In genomic region chr9:136692190-136693134, GRCh38 we compare ENCODE assay signal across 27 cellular contexts. TPM values are rescaled to one million over a fixed set of nuclear protein-coding genes. Genes with fewer than 3 reads are reported as not detected.
DNase-seq lines count a peak whose midpoint lies in the region; ATAC-seq, FAIRE-seq and TF ChIP-seq lines count a peak whose summit lies in the region.
"Had no signal": no experiment of that assay in that cellular context is flagged by ENCODE, and none has a peak within 500 bp of the region (broad histone marks: within the 10 kb centered on the region; RNA-seq: fewer than 3 reads in every experiment).

No MANE protein-coding gene starts in this region.

- ATAC-seq in pancreas = no peak
- no peak for ATAC-seq in GM18517 (IDR thresholded peaks at IDR 0.05; ENCODE audit: unreplicated experiment)
- ATAC-seq: activated CD8-positive, alpha-beta memory T cell treated with anti-CD3 and anti-CD28 coated beads, Interleukin-2, amount 10 ng/mL, durations not matched to agents 7 days and 5 days; heart left ventricle had no signal

- no peak overlapping the region for H3K4me3 ChIP-seq in BLaER1 treated with 17β-estradiol and CSF1 and Interleukin-3, amounts not matched to agents 10 nM and 100 nM
- H3K4me3 ChIP-seq in PC-9 = no peak overlapping the region
- H3K4me3 ChIP-seq in esophagus squamous epithelium = no peak overlapping the region
- no peak overlapping the region for H3K4me3 ChIP-seq in pancreas
- H3K4me3 ChIP-seq: heart left ventricle had no signal

- H3K27ac ChIP-seq in BLaER1 treated with 17β-estradiol and CSF1 and Interleukin-3, amounts not matched to agents 10 nM and 100 nM = no peak overlapping the region
- no peak overlapping the region for H3K27ac ChIP-seq in PC-9
- H3K27ac ChIP-seq in esophagus squamous epithelium = peak overlapping the region in 3 of 4 donors; percentile 72 to 89 (median 78)
- H3K27ac ChIP-seq in pancreas = peak overlapping the region; percentile 74 to 91 (median 90)
- H3K27ac ChIP-seq: KMS-11 had no signal

- H3K4me2 ChIP-seq in BLaER1 treated with 17β-estradiol and CSF1 and Interleukin-3, amounts not matched to agents 10 nM and 100 nM = peak overlapping the region in 7 of 11 experiments; percentile 58 to 99 (median 81); a peak in 10 of 22 replicates
- peak overlapping the region; percentile 46; the same call in 1 of the 2 replicates for H3K4me2 ChIP-seq in PC-9
- H3K4me2 ChIP-seq: KMS-11 had no signal

- peaks cover 0 to 5% (median 0%) of the 10 kb centered on the region in 11 experiments; a peak in 3 of 22 replicates for H4K20me1 ChIP-seq in BLaER1 treated with 17β-estradiol and CSF1 and Interleukin-3, amounts not matched to agents 10 nM and 100 nM
- no peaks in the 10 kb centered on the region for H4K20me1 ChIP-seq in PC-9 (ENCODE audit: insufficient read depth)

- H3K27me3 ChIP-seq in BLaER1 treated with 17β-estradiol and CSF1 and Interleukin-3, amounts not matched to agents 10 nM and 100 nM = peaks cover 0 to 19% (median 0%) of the 10 kb centered on the region in 11 experiments; a peak in 4 of 22 replicates
- H3K27me3 ChIP-seq in PC-9 (ENCODE audit: insufficient read depth, low read depth) = no peaks in the 10 kb centered on the region
- peaks cover 0 to 16% (median 0%) of the 10 kb centered on the region in 4 donors for H3K27me3 ChIP-seq in esophagus squamous epithelium
- H3K27me3 ChIP-seq in pancreas = no peaks in the 10 kb centered on the region
- H3K27me3 ChIP-seq: BE2C, heart left ventricle had no signal

- CTCF ChIA-PET in PC-9 (lab: Charles Lee) = no interaction called here

- H3K9me3 ChIP-seq in BLaER1 treated with 17β-estradiol and CSF1 and Interleukin-3, amounts not matched to agents 10 nM and 100 nM (replicated peaks in 1 of 11) = no peaks in the 10 kb centered on the region
- H3K9me3 ChIP-seq in PC-9 (ENCODE audit: insufficient read depth, low read depth) (no peaks in the 10 kb centered on the region), esophagus squamous epithelium (no peaks in the 10 kb centered on the region), pancreas (no peaks in the 10 kb centered on the region)
- H3K9me3 ChIP-seq: BE2C, heart left ventricle had no signal

- H3K79me2 ChIP-seq in PC-9 (ENCODE audit: low read depth) = no peaks in the 10 kb centered on the region

- peaks cover 38% of the 10 kb centered on the region for H3F3A ChIP-seq in PC-9 (ENCODE audit: insufficient read depth, low read depth)

- DNase-seq in PC-9 (no peak), esophagus squamous epithelium (lab: John Stamatoyannopoulos, UW) (no peak), pancreas (peak in 5 of 6 donors; percentile 26 to 85 (median 58)), NCI-H187 (lab: John Stamatoyannopoulos, UW) (no peak), H4 (ENCODE audit: low spot score) (no peak)
- no peak for DNase-seq in activated CD4-positive, alpha-beta T cell treated with anti-CD3 and anti-CD28 coated beads for 48 hours
- DNase-seq: ACHN; activated CD4-positive, alpha-beta T cell treated with anti-CD3 and anti-CD28 coated beads, Interleukin-2, amount 50 U/mL, for 1 hour; activated CD8-positive, alpha-beta memory T cell treated with anti-CD3 and anti-CD28 coated beads, Interleukin-2, amount 10 ng/mL, durations not matched to agents 7 days and 5 days; activated naive CD4-positive, alpha-beta T cell; activated T-cell treated with anti-CD3 and anti-CD28 coated beads, Interleukin-2, amount 50 U/mL, for 48 hours; BE2C; DND-41; effector CD4-positive, alpha-beta T cell; HFFc6; MM.1S; NCI-H2107; NCI-H774; SHP77 treated with DMSO at 0.1 percent for 48 hours; stimulated activated naive CD4-positive, alpha-beta T cell treated with Interleukin-2 at 50 U/mL for 16 hours had no signal

- H2AFZ ChIP-seq in PC-9 = no peak overlapping the region

- H3K9me2 ChIP-seq in PC-9 (ENCODE audit: insufficient read depth) = no peaks in the 10 kb centered on the region

- peaks cover 63 to 93% (median 85%) of the 10 kb centered on the region in 10 experiments for H3K4me1 ChIP-seq in BLaER1 treated with 17β-estradiol and CSF1 and Interleukin-3, amounts not matched to agents 10 nM and 100 nM
- H3K4me1 ChIP-seq in PC-9 (replicated peaks; ENCODE audit: insufficient read depth) (peaks cover 57% of the 10 kb centered on the region), esophagus squamous epithelium (peaks cover 29 to 90% (median 42%) of the 10 kb centered on the region in 3 donors), pancreas (peaks cover 67 to 86% (median 67%) of the 10 kb centered on the region in 3 donors)

- no peak overlapping the region for H3K9ac ChIP-seq in BLaER1 treated with 17β-estradiol and CSF1 and Interleukin-3, amounts not matched to agents 10 nM and 100 nM
- H3K9ac ChIP-seq: KMS-11 had no signal

- BruUV-seq in PC-9 (replicated peaks; lab: Mats Ljungman, UMichigan) = no TSS peak

- intact Hi-C loops in PC-9 (cut with micrococcal nuclease; ENCODE audit: unreplicated experiment) (loop anchor here (5.0 kb wide), 1 partner anchor 145 kb away; the partner anchor contains the start of gene NOTCH1), esophagus squamous epithelium (cut with DNase I) (no loop called here), pancreas (cut with DNase I) (no loop called here)

- no peaks in the 10 kb centered on the region for H3K36me3 ChIP-seq in BLaER1 treated with 17β-estradiol and CSF1 and Interleukin-3, amounts not matched to agents 10 nM and 100 nM
- H3K36me3 ChIP-seq in PC-9 (ENCODE audit: low read depth) = no peaks in the 10 kb centered on the region
- no peaks in the 10 kb centered on the region for H3K36me3 ChIP-seq in esophagus squamous epithelium
- H3K36me3 ChIP-seq in pancreas = no peaks in the 10 kb centered on the region
- H3K36me3 ChIP-seq: BE2C, heart left ventricle had no signal

- TF ChIP-seq CTCF in PC-9 (conservative IDR thresholded peaks at IDR 0.05) (no peak), esophagus squamous epithelium (IDR thresholded peaks at IDR 0.05) (no peak), pancreas (IDR thresholded peaks at IDR 0.05) (no peak)

- TF ChIP-seq POLR2A in esophagus squamous epithelium (IDR thresholded peaks at IDR 0.05) = no peak

- POLR2A ChIA-PET in PC-9 (lab: Charles Lee; ENCODE audit: unreplicated experiment) = no interaction called here

- WGBS in esophagus squamous epithelium, 2 donors = 81% methylated on average over 3 of the region's 46 CpGs; no CpG with 5 or more reads in 1 of the 2 donors
- WGBS in pancreas, 2 donors = 88 to 90% methylated on average over 40 to 46 of the region's 46 CpGs

- no peak for FAIRE-seq in pancreas (lab: Jason Lieb, UNC)
- FAIRE-seq: HTR-8/SVneo had no signal

RNA-seq across cellular contexts. Expression of gene AGPAT2, which starts 5.2 kb away (rescaled TPM):
- total RNA-seq in PC-9 (2021) = 124 and 136 TPM in 2 replicates
- 10 to 100 TPM; 66.2 to 80.6 (median 75.8) TPM for total RNA-seq in esophagus squamous epithelium
- total RNA-seq in pancreas = 100 to 1,000 TPM in 1 of 6 donors, 10 to 100 TPM in 5; 57.0 to 105 (median 69.5) TPM
- 100 to 1,000 TPM in 1 of 2 donors, 10 to 100 TPM in 1; 94.2 to 158 TPM for polyA plus RNA-seq in pancreas
- 32.3 and 33.8 TPM in 2 replicates for total RNA-seq in H4 (2014; rRNA removed; shearing (Covaris generic))

RNA-seq across cellular contexts. Expression of gene DIPK1B, which starts 19.9 kb away (rescaled TPM):
- 19.0 and 32.6 TPM in 2 replicates for total RNA-seq in PC-9 (2021)
- 1 to 10 TPM in 3 of 4 donors, under 1 TPM in 1; 0.48 to 6.3 (median 1.1) TPM for total RNA-seq in esophagus squamous epithelium
- 1 to 10 TPM; 4.3 to 7.5 (median 5.8) TPM for total RNA-seq in pancreas
- 10 to 100 TPM; 13.2 to 32.3 TPM for polyA plus RNA-seq in pancreas
- total RNA-seq in H4 (2014; rRNA removed; shearing (Covaris generic)) = 3.8 and 6.1 TPM in 2 replicates
- total RNA-seq: activated CD8-positive, alpha-beta memory T cell treated with anti-CD3 and anti-CD28 coated beads, Interleukin-2, amount 10 ng/mL, durations not matched to agents 7 days and 5 days; HFFc6; myocyte had no signal

RNA-seq across cellular contexts. Expression of gene EGFL7, which starts 29.7 kb away (rescaled TPM):
- total RNA-seq in PC-9 (2021) = 53.1 and 70.7 TPM in 2 replicates
- 10 to 100 TPM in 2 of 4 donors, 1 to 10 TPM in 2; 5.2 to 41.2 (median 21.2) TPM for total RNA-seq in esophagus squamous epithelium
- 10 to 100 TPM in 5 of 6 donors, 1 to 10 TPM in 1; 8.6 to 21.2 (median 13.1) TPM for total RNA-seq in pancreas
- 100 to 1,000 TPM; 111 to 134 TPM for polyA plus RNA-seq in pancreas
- 60.2 and 76.5 TPM in 2 replicates for total RNA-seq in H4 (2014; rRNA removed; shearing (Covaris generic))

RNA-seq across cellular contexts. Expression of gene LCN10, which starts 50.3 kb away (rescaled TPM):
- total RNA-seq in PC-9 (2021) = 0.94 and 2.2 TPM in 2 replicates
- total RNA-seq in esophagus squamous epithelium = 1 to 10 TPM in 3 of 4 donors, under 1 TPM in 1; 0.64 to 3.8 (median 2.2) TPM
- total RNA-seq in pancreas = 1 to 10 TPM in 4 of 6 donors, under 1 TPM in 2; 0.16 to 1.7 (median 1.4) TPM
- polyA plus RNA-seq in pancreas = 10 to 100 TPM; 12.4 to 54.0 TPM
- not detected in 2 replicates for total RNA-seq in H4 (2014; rRNA removed; shearing (Covaris generic))
- total RNA-seq: HFFc6, myocyte had no signal

RNA-seq across cellular contexts. Expression of gene LCN6, which starts 55.9 kb away (rescaled TPM):
- total RNA-seq in PC-9 (2021) (not detected in 2 replicates), esophagus squamous epithelium (1 to 10 TPM in 2 of 4 donors, under 1 TPM in 1, not detected in 1; 0.82 to 6.7 (median 2.5) TPM), pancreas (1 to 10 TPM in 4 of 6 donors, not detected in 2; 1.1 to 5.2 (median 3.2) TPM)
- 10 to 100 TPM; 13.0 to 25.6 TPM for polyA plus RNA-seq in pancreas
- total RNA-seq in H4 (2014; rRNA removed; shearing (Covaris generic)) = not detected in 2 replicates
- total RNA-seq: activated CD8-positive, alpha-beta memory T cell treated with anti-CD3 and anti-CD28 coated beads, Interleukin-2, amount 10 ng/mL, durations not matched to agents 7 days and 5 days; HFFc6; myocyte; pulmonary artery endothelial cell had no signal

Comparison
In these comparisons a context has a peak if more than half of its experiments do, and no peak if none do; other contexts are left out.
1. H3K27ac ChIP-seq: peak in esophagus squamous epithelium (3 of 4) and pancreas (4 of 4); none in BLaER1 treated with 17β-estradiol and CSF1 and Interleukin-3, amounts not matched to agents 10 nM and 100 nM (0 of 11) and PC-9 (single experiment).
2. DNase-seq: peak in pancreas (5 of 6); none in PC-9 (0 of 2), esophagus squamous epithelium (single experiment), NCI-H187 (0 of 2), H4 (single experiment) and activated CD4-positive, alpha-beta T cell treated with anti-CD3 and anti-CD28 coated beads for 48 hours (single experiment).